Comparison of ENCODE assay signal across 27 cellular contexts in the genomic region with DNA sequence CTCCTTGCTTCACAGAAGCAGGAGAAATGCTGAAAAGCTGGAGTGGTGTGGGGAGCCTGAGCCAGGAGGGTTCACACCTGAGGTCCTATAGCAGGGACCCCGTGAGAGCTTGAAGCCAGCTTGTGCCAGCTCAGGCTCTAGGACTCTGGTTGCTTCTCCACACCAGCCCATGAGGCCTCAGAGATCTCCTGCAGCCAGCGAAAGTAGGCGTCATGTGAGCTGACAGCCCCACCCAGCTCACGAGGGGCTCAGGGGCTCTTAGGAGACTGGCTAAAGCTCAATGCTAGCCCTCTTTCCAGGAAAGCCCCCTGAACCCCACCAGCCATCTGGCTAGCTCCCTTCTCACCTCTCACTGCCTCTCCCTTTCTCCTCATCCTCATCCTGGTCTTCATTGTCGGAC. TPM values are rescaled to one million over a fixed set of nuclear protein-coding genes. Genes with fewer than 3 reads are reported as not detected.
"Had no signal": no experiment of that assay in that cellular context is flagged by ENCODE, and none has a peak within 500 bp of the region (broad histone marks: within the 10 kb centered on the region; RNA-seq: fewer than 3 reads in every experiment).

No MANE protein-coding gene starts in this region.

- H3K4me1 Mint-ChIP-seq: endodermal cell, mesothelial cell of epicardium had no signal

- H3K27ac ChIP-seq: colonic mucosa, epithelial cell of prostate, esophagus squamous epithelium, gastrocnemius medialis, heart right ventricle, hepatocyte, left lung, lower lobe of right lung had no signal

- H3K4me2 ChIP-seq: hepatocyte had no signal

- H3K36me3 ChIP-seq: colonic mucosa, esophagus squamous epithelium, gastrocnemius medialis, heart right ventricle, left lung, lower lobe of right lung had no signal

- H3K4me1 ChIP-seq: colonic mucosa, esophagus squamous epithelium, gastrocnemius medialis, heart right ventricle, left lung, lower lobe of right lung had no signal

- H3K27ac Mint-ChIP-seq: dendritic cell treated with granulocyte-macrophage colony-stimulating factor and Interleukin-4, amounts not matched to agents 40 ng/mL and 50 ng/mL, for 4 days; effector memory CD8-positive, alpha-beta T cell; endodermal cell; mesothelial cell of epicardium had no signal

- DNase-seq: colonic mucosa; cortex of kidney; effector CD8-positive, alpha-beta T cell; effector memory CD8-positive, alpha-beta T cell; endodermal cell; erythroblast; esophagus squamous epithelium; foreskin fibroblast; foreskin melanocyte; gastrocnemius medialis; glutamatergic neuron; heart right ventricle; hypothalamus; left cardiac atrium; left lung; left ventricle myocardium superior; lower lobe of right lung; mesenchymal stem cell; mucosa of descending colon had no signal

- ATAC-seq: effector memory CD8-positive, alpha-beta T cell; esophagus mucosa; gastrocnemius medialis; heart right ventricle; left cardiac atrium; left lung; left ventricle myocardium superior; lower lobe of right lung; mucosa of descending colon had no signal

- H3K9me3 Mint-ChIP-seq: dendritic cell treated with granulocyte-macrophage colony-stimulating factor and Interleukin-4, amounts not matched to agents 40 ng/mL and 50 ng/mL, for 4 days; effector memory CD8-positive, alpha-beta T cell; endodermal cell; mesothelial cell of epicardium had no signal

- H3K9me3 ChIP-seq: colonic mucosa, esophagus squamous epithelium, gastrocnemius medialis, heart right ventricle, left lung, lower lobe of right lung, mucosa of descending colon had no signal

- H3K27me3 Mint-ChIP-seq: dendritic cell treated with granulocyte-macrophage colony-stimulating factor and Interleukin-4, amounts not matched to agents 40 ng/mL and 50 ng/mL, for 4 days had no signal

- H3K79me2 ChIP-seq: hepatocyte had no signal

- H3K4me3 Mint-ChIP-seq: dendritic cell treated with granulocyte-macrophage colony-stimulating factor and Interleukin-4, amounts not matched to agents 40 ng/mL and 50 ng/mL, for 4 days; effector memory CD8-positive, alpha-beta T cell; endodermal cell; mesothelial cell of epicardium had no signal

- H3K27me3 ChIP-seq: colonic mucosa, gastrocnemius medialis, hepatocyte had no signal

- H3K4me3 ChIP-seq: colonic mucosa, esophagus squamous epithelium, gastrocnemius medialis, heart right ventricle, hepatocyte, left lung, lower lobe of right lung, mucosa of descending colon had no signal

- H3K36me3 Mint-ChIP-seq: mesothelial cell of epicardium had no signal

- H2AFZ ChIP-seq: hepatocyte had no signal

RNA-seq across cellular contexts. Expression of a gene that starts 16.9 kb away (rescaled TPM):
- total RNA-seq: dermis microvascular lymphatic vessel endothelial cell, glomerular endothelial cell had no signal

RNA-seq across cellular contexts. Expression of a gene that starts 45.7 kb away (rescaled TPM):
- total RNA-seq: dermis microvascular lymphatic vessel endothelial cell, glomerular endothelial cell, lung microvascular endothelial cell had no signal
